ENCODE assay signal across 21 cellular contexts in the genomic region with DNA sequence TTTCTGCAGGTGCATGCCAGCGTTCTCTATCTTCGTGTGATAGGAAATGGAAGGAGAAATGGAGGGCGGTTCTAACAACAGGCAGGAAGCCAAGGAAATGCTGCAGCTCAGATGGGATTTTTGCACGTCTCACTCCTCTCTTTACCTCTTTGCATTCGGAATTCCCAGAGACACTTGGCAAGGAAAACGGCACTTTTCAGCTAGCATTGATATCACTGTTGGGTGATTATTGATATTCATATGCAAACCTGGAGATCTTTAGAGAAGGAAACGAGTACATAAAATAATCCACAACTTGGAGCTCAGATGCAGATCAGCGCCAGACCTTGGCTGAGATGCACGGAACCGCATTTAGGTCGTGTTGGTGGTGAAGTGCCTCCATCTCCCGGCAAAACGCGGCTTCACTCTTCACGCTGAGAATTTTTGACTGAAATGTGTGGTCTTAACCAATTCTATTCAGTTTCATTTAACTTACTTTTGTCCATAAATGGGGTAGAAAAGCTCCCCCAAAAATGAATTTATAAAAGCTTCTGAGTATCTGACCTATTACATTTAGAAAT.
"Had no signal": no experiment of that assay in that cellular context is flagged by ENCODE, and none has a peak within 500 bp of the region (broad histone marks: within the 10 kb centered on the region; RNA-seq: fewer than 3 reads in every experiment).

No MANE protein-coding gene starts in this region.

- H3K4me1 ChIP-seq: colonic mucosa, foreskin keratinocyte, left ventricle myocardium inferior, tibial artery had no signal

- H3K4me3 Mint-ChIP-seq: activated CD4-positive, alpha-beta memory T cell treated with anti-CD3 and anti-CD28 coated beads, Interleukin-2, amount 10 ng/mL, durations not matched to agents 7 days and 5 days; activated naive CD4-positive, alpha-beta T cell treated with anti-CD3 and anti-CD28 coated beads, Interleukin-2, amount 10 ng/mL, durations not matched to agents 7 days and 5 days; activated T-cell treated with anti-CD3 and anti-CD28 coated beads, Interleukin-2, amount 50 U/mL, for 24 hours; natural killer cell had no signal

- H3K9me3 ChIP-seq: colonic mucosa, left ventricle myocardium inferior, tibial artery had no signal

- FAIRE-seq: small intestine, urothelium cell line had no signal

- H3K36me3 Mint-ChIP-seq: activated naive CD4-positive, alpha-beta T cell treated with anti-CD3 and anti-CD28 coated beads, Interleukin-2, amount 10 ng/mL, durations not matched to agents 7 days and 5 days; natural killer cell had no signal

- H3K36me3 ChIP-seq: colonic mucosa, left ventricle myocardium inferior, tibial artery had no signal

- H3K27ac Mint-ChIP-seq: activated CD4-positive, alpha-beta memory T cell treated with anti-CD3 and anti-CD28 coated beads, Interleukin-2, amount 10 ng/mL, durations not matched to agents 7 days and 5 days; activated naive CD4-positive, alpha-beta T cell treated with anti-CD3 and anti-CD28 coated beads, Interleukin-2, amount 10 ng/mL, durations not matched to agents 7 days and 5 days; activated T-cell treated with anti-CD3 and anti-CD28 coated beads, Interleukin-2, amount 50 U/mL, for 24 hours; natural killer cell had no signal

- H3K27ac ChIP-seq: colonic mucosa, foreskin keratinocyte, left ventricle myocardium inferior, tibial artery had no signal

- H3K4me3 ChIP-seq: colonic mucosa, left ventricle myocardium inferior, tibial artery had no signal

- ATAC-seq: esophagus mucosa, foreskin keratinocyte, natural killer cell had no signal

- H3K4me1 Mint-ChIP-seq: activated naive CD4-positive, alpha-beta T cell treated with anti-CD3 and anti-CD28 coated beads, Interleukin-2, amount 10 ng/mL, durations not matched to agents 7 days and 5 days; natural killer cell had no signal

- DNase-seq: activated CD4-positive, alpha-beta memory T cell treated with anti-CD3 and anti-CD28 coated beads, Interleukin-2, amount 10 ng/mL, durations not matched to agents 7 days and 5 days; activated CD4-positive, alpha-beta T cell treated with anti-CD3 and anti-CD28 coated beads for 1 hour; activated naive CD4-positive, alpha-beta T cell treated with anti-CD3 and anti-CD28 coated beads, Interleukin-2, amount 10 ng/mL, durations not matched to agents 7 days and 5 days; activated T-cell treated with anti-CD3 and anti-CD28 coated beads, Interleukin-2, amount 50 U/mL, for 24 hours; caudate nucleus; colonic mucosa; foreskin keratinocyte; glutamatergic neuron; hypothalamus; left ventricle myocardium inferior; mesenchymal stem cell; natural killer cell; nucleus accumbens; posterior cingulate gyrus; small intestine; stimulated activated CD4-positive, alpha-beta T cell treated with anti-CD3 and anti-CD28 coated beads, Interleukin-4, amount 100 ng/mL, for 24 hours; stimulated activated naive CD4-positive, alpha-beta T cell; T1000; tibial artery had no signal

- H3K9me3 Mint-ChIP-seq: activated CD4-positive, alpha-beta memory T cell treated with anti-CD3 and anti-CD28 coated beads, Interleukin-2, amount 10 ng/mL, durations not matched to agents 7 days and 5 days; activated naive CD4-positive, alpha-beta T cell treated with anti-CD3 and anti-CD28 coated beads, Interleukin-2, amount 10 ng/mL, durations not matched to agents 7 days and 5 days; activated T-cell treated with anti-CD3 and anti-CD28 coated beads, Interleukin-2, amount 50 U/mL, for 24 hours; natural killer cell had no signal

- H3K27me3 ChIP-seq: colonic mucosa had no signal
